In the genomic region with DNA sequence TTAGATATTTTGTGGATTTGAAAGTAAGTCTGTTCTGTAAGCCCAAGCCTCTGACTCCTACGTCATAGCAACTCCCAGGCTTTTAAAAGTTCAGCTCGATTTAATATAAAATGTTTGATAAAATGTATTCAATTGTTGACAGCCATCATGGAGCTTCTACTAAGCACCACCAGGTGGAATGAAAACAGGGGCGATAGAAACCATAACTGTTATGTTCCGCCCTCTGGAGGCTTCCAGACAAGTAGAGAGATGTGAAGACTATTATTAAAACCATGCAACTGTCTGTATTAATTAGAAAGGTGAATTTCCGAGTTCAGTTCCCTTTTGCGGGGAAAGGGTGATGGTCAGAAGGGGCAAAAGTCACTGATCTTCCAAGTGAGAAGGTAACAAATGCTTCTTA, we compare ENCODE assay signal across 33 cellular contexts.
"Had no signal": no experiment of that assay in that cellular context is flagged by ENCODE, and none has a peak within 500 bp of the region (broad histone marks: within the 10 kb centered on the region; RNA-seq: fewer than 3 reads in every experiment).

No MANE protein-coding gene starts in this region.

- H3K27me3 Mint-ChIP-seq: activated B cell treated with CpG ODN at 0.5 μM for 24 hours; activated CD4-positive, alpha-beta memory T cell treated with anti-CD3 and anti-CD28 coated beads, Interleukin-2, amount 10 ng/mL, durations not matched to agents 7 days and 5 days; activated CD8-positive, alpha-beta memory T cell treated with anti-CD3 and anti-CD28 coated beads, Interleukin-2, amount 10 ng/mL, durations not matched to agents 7 days and 5 days; activated naive CD4-positive, alpha-beta T cell treated with anti-CD3 and anti-CD28 coated beads, Interleukin-2, amount 10 ng/mL, durations not matched to agents 7 days and 5 days had no signal

- H3K4me3 ChIP-seq: MG63 had no signal

- H3K4me1 Mint-ChIP-seq: activated B cell treated with CpG ODN at 0.5 μM for 24 hours; activated CD4-positive, alpha-beta memory T cell treated with anti-CD3 and anti-CD28 coated beads, Interleukin-2, amount 10 ng/mL, durations not matched to agents 7 days and 5 days; activated CD8-positive, alpha-beta memory T cell treated with anti-CD3 and anti-CD28 coated beads, Interleukin-2, amount 10 ng/mL, durations not matched to agents 7 days and 5 days; activated naive CD4-positive, alpha-beta T cell treated with anti-CD3 and anti-CD28 coated beads, Interleukin-2, amount 10 ng/mL, durations not matched to agents 7 days and 5 days; activated naive CD8-positive, alpha-beta T cell treated with anti-CD3 and anti-CD28 coated beads, Interleukin-2, amount 50 U/mL, for 24 hours had no signal

- H3K36me3 ChIP-seq: MG63 had no signal

- H3K36me3 Mint-ChIP-seq: activated CD8-positive, alpha-beta memory T cell treated with anti-CD3 and anti-CD28 coated beads, Interleukin-2, amount 10 ng/mL, durations not matched to agents 7 days and 5 days; activated naive CD4-positive, alpha-beta T cell treated with anti-CD3 and anti-CD28 coated beads, Interleukin-2, amount 10 ng/mL, durations not matched to agents 7 days and 5 days; activated naive CD8-positive, alpha-beta T cell; brain had no signal

- H3K27ac Mint-ChIP-seq: activated B cell treated with CpG ODN at 0.5 μM for 24 hours; activated CD4-positive, alpha-beta memory T cell treated with anti-CD3 and anti-CD28 coated beads, Interleukin-2, amount 10 ng/mL, durations not matched to agents 7 days and 5 days; activated CD8-positive, alpha-beta memory T cell treated with anti-CD3 and anti-CD28 coated beads, Interleukin-2, amount 10 ng/mL, durations not matched to agents 7 days and 5 days; activated naive CD4-positive, alpha-beta T cell treated with anti-CD3 and anti-CD28 coated beads, Interleukin-2, amount 10 ng/mL, durations not matched to agents 7 days and 5 days; activated naive CD8-positive, alpha-beta T cell; activated naive CD8-positive, alpha-beta T cell treated with anti-CD3 and anti-CD28 coated beads, Interleukin-2, amount 50 U/mL, for 24 hours; brain had no signal

- H3K9me3 Mint-ChIP-seq: activated naive CD4-positive, alpha-beta T cell treated with anti-CD3 and anti-CD28 coated beads, Interleukin-2, amount 10 ng/mL, durations not matched to agents 7 days and 5 days; activated naive CD8-positive, alpha-beta T cell treated with anti-CD3 and anti-CD28 coated beads, Interleukin-2, amount 50 U/mL, for 24 hours had no signal

- H3K9me3 ChIP-seq: MG63 had no signal

- H3K4me3 Mint-ChIP-seq: activated B cell treated with CpG ODN at 0.5 μM for 24 hours; activated CD4-positive, alpha-beta memory T cell treated with anti-CD3 and anti-CD28 coated beads, Interleukin-2, amount 10 ng/mL, durations not matched to agents 7 days and 5 days; activated CD8-positive, alpha-beta memory T cell treated with anti-CD3 and anti-CD28 coated beads, Interleukin-2, amount 10 ng/mL, durations not matched to agents 7 days and 5 days; activated naive CD4-positive, alpha-beta T cell treated with anti-CD3 and anti-CD28 coated beads, Interleukin-2, amount 10 ng/mL, durations not matched to agents 7 days and 5 days; activated naive CD8-positive, alpha-beta T cell; activated naive CD8-positive, alpha-beta T cell treated with anti-CD3 and anti-CD28 coated beads, Interleukin-2, amount 50 U/mL, for 24 hours; brain had no signal

- H3K27ac ChIP-seq: VCaP had no signal

- H3K27me3 ChIP-seq: MG63 had no signal

- ATAC-seq: activated CD8-positive, alpha-beta memory T cell treated with anti-CD3 and anti-CD28 coated beads, Interleukin-2, amount 10 ng/mL, durations not matched to agents 7 days and 5 days; activated naive CD8-positive, alpha-beta T cell treated with anti-CD3 and anti-CD28 coated beads, Interleukin-2, amount 50 U/mL, for 24 hours; Panc1 had no signal

- DNase-seq: activated B cell treated with CpG ODN at 0.5 μM for 24 hours; activated CD4-positive, alpha-beta memory T cell treated with anti-CD3 and anti-CD28 coated beads, Interleukin-2, amount 10 ng/mL, durations not matched to agents 7 days and 5 days; activated CD4-positive, alpha-beta T cell treated with anti-CD3 and anti-CD28 coated beads for 4 hours; activated CD4-positive, CD25-positive, alpha-beta regulatory T cell treated with anti-CD3 and anti-CD28 coated beads, Interleukin-2, amount 50 U/mL, for 72 hours; activated CD8-positive, alpha-beta memory T cell treated with anti-CD3 and anti-CD28 coated beads for 24 hours; activated CD8-positive, alpha-beta memory T cell treated with anti-CD3 and anti-CD28 coated beads, Interleukin-2, amount 10 ng/mL, durations not matched to agents 7 days and 5 days; activated CD8-positive, alpha-beta memory T cell treated with anti-CD3 and anti-CD28 coated beads, Interleukin-2, amount 50 U/mL, for 48 hours; activated effector memory CD4-positive, alpha-beta T cell treated with Interleukin-2 at 50 U/mL for 16 hours; activated naive CD4-positive, alpha-beta T cell treated with anti-CD3 and anti-CD28 coated beads, Interleukin-2, amount 10 ng/mL, durations not matched to agents 7 days and 5 days; activated naive CD8-positive, alpha-beta T cell treated with anti-CD3 and anti-CD28 coated beads, Interleukin-2, amount 50 U/mL, for 24 hours; activated T-cell treated with anti-CD3 and anti-CD28 coated beads, Interleukin-2, amount 50 U/mL, for 48 hours; anterior cingulate cortex; caudate nucleus; cerebellar nuclear complex; Kasumi-1; MG63; NCI-H1092; NCI-H1436 treated with DMSO at 0.1 percent for 48 hours; NCI-H187; NCI-H2081; NCI-H2171 treated with DMSO at 0.1 percent for 48 hours; NCI-H345; NCI-H524 treated with DMSO at 0.1 percent for 48 hours; Right ventricle myocardium superior; RPMI8226; SW 1271; T-helper 1 cell; T-helper 2 cell; T-helper 9 cell had no signal
